9 cellular contexts compared by ENCODE assay signal in genomic region chr10:105950410-105950809, GRCh38.
DNase-seq lines count a peak whose midpoint lies in the region; ATAC-seq and TF ChIP-seq lines count a peak whose summit lies in the region.
"Had no signal": no experiment of that assay in that cellular context is flagged by ENCODE, and none has a peak within 500 bp of the region (broad histone marks: within the 10 kb centered on the region; RNA-seq: fewer than 3 reads in every experiment).

No MANE protein-coding gene starts in this region.

- H3K27ac Mint-ChIP-seq in nephron progenitor cell = no peak overlapping the region
- H3K27ac Mint-ChIP-seq: naive thymus-derived CD8-positive, alpha-beta T cell had no signal

- peak; percentile 66 for ATAC-seq in GM19395 (IDR thresholded peaks at IDR 0.05; ENCODE audit: unreplicated experiment)
- ATAC-seq: naive thymus-derived CD8-positive, alpha-beta T cell had no signal

- TF ChIP-seq CTCF in esophagus squamous epithelium (IDR thresholded peaks at IDR 0.05) (peak; percentile 24 to 75 (median 63)), nephron progenitor cell (IDR thresholded peaks at IDR 0.05) (peak; percentile 83)

- H3K27me3 ChIP-seq in esophagus squamous epithelium = no peaks in the 10 kb centered on the region

- 31 to 34% methylated on average over 2 of the region's 2 CpGs for WGBS in esophagus squamous epithelium, 2 donors

- peaks cover 20% of the 10 kb centered on the region for H3K4me1 Mint-ChIP-seq in nephron progenitor cell

- H3K27me3 Mint-ChIP-seq in nephron progenitor cell (ENCODE audit: low read depth, poor library complexity) = peaks cover 3% of the 10 kb centered on the region

- peaks cover 0 to 8% (median 5%) of the 10 kb centered on the region in 3 donors for H3K4me1 ChIP-seq in esophagus squamous epithelium

- H3K4me3 ChIP-seq in esophagus squamous epithelium = no peak overlapping the region

- H3K4me3 Mint-ChIP-seq in nephron progenitor cell = no peak overlapping the region
- H3K4me3 Mint-ChIP-seq: naive thymus-derived CD8-positive, alpha-beta T cell had no signal

- no peaks in the 10 kb centered on the region for H3K9me3 ChIP-seq in esophagus squamous epithelium

- H3K9me3 Mint-ChIP-seq in nephron progenitor cell = no peaks in the 10 kb centered on the region

- H3K36me3 ChIP-seq in esophagus squamous epithelium = no peaks in the 10 kb centered on the region

- H3K27ac ChIP-seq in esophagus squamous epithelium = no peak overlapping the region

- DNase-seq in DMS153 treated with DMSO at 0.1 percent for 48 hours (lab: John Stamatoyannopoulos, UW; ENCODE audit: unreplicated experiment) (peak; percentile 38), HS-5 (ENCODE audit: low read depth) (peak; percentile 9), SKM-1 (lab: John Stamatoyannopoulos, UW; ENCODE audit: unreplicated experiment) (peak; percentile 27), esophagus squamous epithelium (lab: John Stamatoyannopoulos, UW) (no peak), nephron progenitor cell (peak; percentile 59), cerebellar nuclear complex (lab: John Stamatoyannopoulos, UW) (no peak)
- no peak for DNase-seq in central memory CD4-positive, alpha-beta T cell

- TF ChIP-seq POLR2A in esophagus squamous epithelium (IDR thresholded peaks at IDR 0.05) = no peak

- intact Hi-C loops in esophagus squamous epithelium (cut with DNase I) = no loop called here

- no peaks in the 10 kb centered on the region for H3K36me3 Mint-ChIP-seq in nephron progenitor cell (ENCODE audit: low read depth)
- H3K36me3 Mint-ChIP-seq: naive thymus-derived CD8-positive, alpha-beta T cell had no signal

Comparison
In these comparisons a context has a peak if more than half of its experiments do, and no peak if none do; other contexts are left out.
1. DNase-seq: peak in DMS153 treated with DMSO at 0.1 percent for 48 hours (single experiment), HS-5 (single experiment), SKM-1 (single experiment) and nephron progenitor cell (single experiment); none in esophagus squamous epithelium (single experiment), central memory CD4-positive, alpha-beta T cell (single experiment) and cerebellar nuclear complex (0 of 2).